ENCODE assay signal across 8 cellular contexts in the genomic region with DNA sequence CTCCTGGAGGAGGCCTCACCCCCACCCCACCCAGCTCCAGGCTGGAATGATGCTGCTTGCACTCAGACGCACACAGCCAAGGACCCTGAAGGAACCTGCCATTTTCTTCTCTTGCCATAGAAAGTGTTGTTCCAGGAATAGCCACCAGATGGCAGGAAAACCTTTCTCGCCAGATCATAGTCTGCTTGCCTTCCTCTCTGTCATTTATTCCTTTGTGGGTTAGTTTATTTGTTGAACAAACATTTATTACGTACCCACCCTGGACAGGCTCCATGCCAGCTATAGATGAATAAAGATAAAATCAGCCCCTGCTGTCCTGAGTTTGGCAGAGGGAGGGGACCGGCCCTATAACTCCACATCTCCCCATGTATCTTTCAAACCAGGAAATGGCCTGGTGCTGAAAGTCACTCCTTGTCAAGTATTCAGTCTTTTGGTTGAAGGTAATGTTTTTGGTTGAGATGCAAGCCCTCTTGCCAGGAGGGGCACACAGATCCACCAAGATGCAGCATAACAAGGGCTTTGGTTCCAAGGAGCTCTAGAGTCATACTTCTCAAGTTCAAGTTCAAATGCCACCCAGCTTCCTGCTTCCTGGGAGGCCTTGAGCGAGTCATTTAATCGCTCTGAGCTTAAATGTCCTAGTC. TPM values are rescaled to one million over a fixed set of nuclear protein-coding genes. Genes with fewer than 3 reads are reported as not detected.
DNase-seq lines count a peak whose midpoint lies in the region; ATAC-seq and TF ChIP-seq lines count a peak whose summit lies in the region.

No MANE protein-coding gene starts in this region.

- no peaks in the 10 kb centered on the region for H3K79me2 ChIP-seq in SK-N-SH (ENCODE audit: insufficient read depth)

- no peak for TF ChIP-seq EP300 in SK-N-SH (IDR thresholded peaks at IDR 0.05; ENCODE audit: borderline replicate concordance in 1 of 2, low read depth in 1 of 2, low read length in 1 of 2)

- DNase-seq in GM10248 (ENCODE audit: extremely low spot score) (peak; percentile 78), MV-4-11 (lab: John Stamatoyannopoulos, UW) (peak; percentile 69), SK-N-SH (peak; percentile 72), glutamatergic neuron (peak; percentile 47), retina (peak; percentile 86)
- DNase-seq in activated naive CD4-positive, alpha-beta T cell treated with anti-CD3 and anti-CD28 coated beads for 36 hours, result peak; percentile 88

- no peak overlapping the region; a peak in 1 of 4 replicates for H3K4me3 ChIP-seq in SK-N-SH (ENCODE audit: low read depth in 2 of 2, low read length in 1 of 2)

- 35% methylated on average over 6 of the region's 6 CpGs for WGBS in SK-N-SH (ENCODE audit: low lambda C conversion rate)

- H3K27me3 ChIP-seq in SK-N-SH (ENCODE audit: insufficient read depth), result no peaks in the 10 kb centered on the region

- no peaks in the 10 kb centered on the region for H3K9me3 Mint-ChIP-seq in activated naive CD4-positive, alpha-beta T cell treated with anti-CD3 and anti-CD28 coated beads for 36 hours
- peaks cover 5% of the 10 kb centered on the region for H3K9me3 Mint-ChIP-seq in glutamatergic neuron (ENCODE audit: unreplicated experiment)

- no peak overlapping the region for H3K9ac ChIP-seq in SK-N-SH

- peak; percentile 89 for TF ChIP-seq RAD21 in SK-N-SH (IDR thresholded peaks at IDR 0.05; ENCODE audit: low read length)

- peak overlapping the region; percentile 81 for H3K27ac Mint-ChIP-seq in activated naive CD4-positive, alpha-beta T cell treated with anti-CD3 and anti-CD28 coated beads for 36 hours
- H3K27ac Mint-ChIP-seq in glutamatergic neuron (ENCODE audit: unreplicated experiment), result no peak overlapping the region

- intact Hi-C loops in activated naive CD4-positive, alpha-beta T cell treated with anti-CD3 and anti-CD28 coated beads for 36 hours (cut with micrococcal nuclease), result loop anchor here (1.0 to 5.0 kb wide), 6 partner anchors 109 to 412 kb away; no protein-coding TSS in a partner anchor

- peaks cover 0 to 25% of the 10 kb centered on the region in 2 experiments; a peak in 1 of 4 replicates for H3K4me1 ChIP-seq in SK-N-SH (ENCODE audit: control insufficient read depth in 1 of 2, insufficient read depth in 2 of 2, low read depth in 1 of 2, low read length in 1 of 2)

- TF ChIP-seq CTCF in GM10248 (IDR thresholded peaks at IDR 0.05; ENCODE audit: control extremely low read depth, extremely low read depth, low read depth, missing control alignments) (peak; percentile 81), SK-N-SH (IDR thresholded peaks at IDR 0.05) (peak; percentile 84), glutamatergic neuron (IDR thresholded peaks at IDR 0.05; ENCODE audit: partially characterized antibody, unreplicated experiment) (peak; percentile 90)

- H3K4me1 Mint-ChIP-seq in activated naive CD4-positive, alpha-beta T cell treated with anti-CD3 and anti-CD28 coated beads for 36 hours (ENCODE audit: low read depth), result peaks cover 21% of the 10 kb centered on the region
- peaks cover 12% of the 10 kb centered on the region for H3K4me1 Mint-ChIP-seq in glutamatergic neuron (ENCODE audit: low read depth, unreplicated experiment)

- POLR2A ChIA-PET in GM10248 (lab: Yijun Ruan, JAX) (no interaction called here), SK-N-SH (lab: Yijun Ruan, JAX) (interaction anchor here (0.6 kb wide), 1 partner anchor 144 kb away, joined by 4 read pairs; no protein-coding TSS in a partner anchor)

- H3K9me2 ChIP-seq in SK-N-SH, result no peaks in the 10 kb centered on the region

- H3K4me3 Mint-ChIP-seq in activated naive CD4-positive, alpha-beta T cell treated with anti-CD3 and anti-CD28 coated beads for 36 hours, result no peak overlapping the region
- no peak overlapping the region for H3K4me3 Mint-ChIP-seq in glutamatergic neuron (ENCODE audit: unreplicated experiment)

- H3K9me3 ChIP-seq in SK-N-SH, result no peaks in the 10 kb centered on the region

- no peaks in the 10 kb centered on the region for H3K27me3 Mint-ChIP-seq in activated naive CD4-positive, alpha-beta T cell treated with anti-CD3 and anti-CD28 coated beads for 36 hours (ENCODE audit: low read depth)
- peaks cover 5% of the 10 kb centered on the region for H3K27me3 Mint-ChIP-seq in glutamatergic neuron (ENCODE audit: unreplicated experiment)

- peak overlapping the region; percentile 36; the same call in 1 of the 2 replicates for H2AFZ ChIP-seq in SK-N-SH (ENCODE audit: low read depth)

- peak overlapping the region; percentile 6; the same call in 1 of the 2 replicates for H3K4me2 ChIP-seq in SK-N-SH

- ATAC-seq in HG03280 (IDR thresholded peaks at IDR 0.05; ENCODE audit: unreplicated experiment) (no peak), HG02884 (IDR thresholded peaks at IDR 0.05; ENCODE audit: unreplicated experiment) (no peak)

- no peaks in the 10 kb centered on the region for H3K36me3 Mint-ChIP-seq in activated naive CD4-positive, alpha-beta T cell treated with anti-CD3 and anti-CD28 coated beads for 36 hours (ENCODE audit: low read depth)
- no peaks in the 10 kb centered on the region for H3K36me3 Mint-ChIP-seq in glutamatergic neuron (ENCODE audit: unreplicated experiment)

- H3F3A ChIP-seq in SK-N-SH (replicated peaks; ENCODE audit: insufficient read depth), result no peaks in the 10 kb centered on the region

- no peak overlapping the region for H3K27ac ChIP-seq in SK-N-SH (ENCODE audit: low read depth in 2 of 2, low read length in 1 of 2)

- no peaks in the 10 kb centered on the region for H4K20me1 ChIP-seq in SK-N-SH (ENCODE audit: insufficient read depth)

- CTCF ChIA-PET in GM10248 (lab: Yijun Ruan, JAX) (interaction anchor here (0.8 to 10.2 kb wide), 52 partner anchors 9 to 305 kb away, joined by 3 to 295 read pairs (median 5); partner anchors contain the start of gene RBM15), SK-N-SH (lab: Yijun Ruan, JAX) (interaction anchor here (0.6 to 19.1 kb wide), 75 partner anchors 9 to 295 kb away, joined by 3 to 1300 read pairs (median 4); partner anchors contain the start of genes LAMTOR5, RBM15, SLC6A17 and UBL4B)
- CTCF ChIA-PET in activated naive CD4-positive, alpha-beta T cell treated with anti-CD3 and anti-CD28 coated beads for 36 hours (lab: Charles Lee), result interaction anchor here (0.6 to 15.3 kb wide), 43 partner anchors 9 to 361 kb away, joined by 3 to 644 read pairs (median 4); partner anchors contain the start of genes LAMTOR5 and RBM15

- H3K36me3 ChIP-seq in SK-N-SH (replicated peaks in 1 of 2; ENCODE audit: control insufficient read depth in 1 of 2, insufficient read depth in 2 of 2, low read length in 1 of 2), result no peaks in the 10 kb centered on the region

TF ChIP-seq in SK-N-SH, 30 proteins besides CTCF, POLR2A, EP300 and RAD21:
- TF ChIP-seq SMC3 (IDR thresholded peaks at IDR 0.05; ENCODE audit: low read depth, low read length), result peak; percentile 93
- TF ChIP-seq JUND (IDR thresholded peaks at IDR 0.05), result no peak
- TF ChIP-seq TEAD4 (IDR thresholded peaks at IDR 0.05; ENCODE audit: borderline replicate concordance, insufficient read depth), result no peak

RNA-seq across cellular contexts. Expression of gene KCNC4, which starts 7.0 kb away (rescaled TPM):
- polyA plus RNA-seq in SK-N-SH (2012; rRNA removed), result 0.37 and 0.51 TPM in 2 replicates
- polyA plus RNA-seq in SK-N-SH (2012; cell fraction: cytosol; rRNA removed), result 0.21 and 0.35 TPM in 2 replicates
- polyA plus RNA-seq in SK-N-SH (2012; cell fraction: nucleus; rRNA removed), result 1.2 and 1.6 TPM in 2 replicates
- total RNA-seq in activated naive CD4-positive, alpha-beta T cell treated with anti-CD3 and anti-CD28 coated beads for 36 hours, result 1 to 10 TPM; 9.7 TPM
- total RNA-seq in glutamatergic neuron (ENCODE audit: unreplicated experiment), result 9.7 TPM

RNA-seq across cellular contexts. Expression of gene SLC6A17, which starts 52.8 kb away (rescaled TPM):
- 0.62 and 0.67 TPM in 2 replicates for polyA plus RNA-seq in SK-N-SH (2012; rRNA removed)
- 0.28 and 0.46 TPM in 2 replicates for polyA plus RNA-seq in SK-N-SH (2012; cell fraction: cytosol; rRNA removed)
- polyA plus RNA-seq in SK-N-SH (2012; cell fraction: nucleus; rRNA removed), result 2.0 and 2.1 TPM in 2 replicates
- under 1 TPM in 1 of 2 experiments, not detected in 1; 0.12 TPM for total RNA-seq in activated naive CD4-positive, alpha-beta T cell treated with anti-CD3 and anti-CD28 coated beads for 36 hours
- total RNA-seq in glutamatergic neuron (ENCODE audit: unreplicated experiment), result 6.4 TPM
